23 cellular contexts compared by ENCODE assay signal in genomic region chr6:19329078-19329477, GRCh38.
"Had no signal": no experiment of that assay in that cellular context is flagged by ENCODE, and none has a peak within 500 bp of the region (broad histone marks: within the 10 kb centered on the region; RNA-seq: fewer than 3 reads in every experiment).

No MANE protein-coding gene starts in this region.

- H3K27ac ChIP-seq: HL-60, KMS-11, RWPE1 had no signal

- H3K4me3 ChIP-seq: K562 had no signal

- H3K4me2 ChIP-seq: KMS-11, SK-N-SH had no signal

- H3K27me3 Mint-ChIP-seq: IgD-negative memory B cell had no signal

- H3K27ac Mint-ChIP-seq: IgD-negative memory B cell had no signal

- H3K4me1 Mint-ChIP-seq: IgD-negative memory B cell had no signal

- H3K9me3 ChIP-seq: SK-N-SH had no signal

- H3K36me3 Mint-ChIP-seq: IgD-negative memory B cell had no signal

- DNase-seq: Kasumi-1, NCI-H1092, NCI-H1105 treated with DMSO at 0.1 percent for 48 hours, NCI-H1436, NCI-H187, NCI-H2029, NCI-H2081 treated with DMSO at 0.1 percent for 48 hours, NCI-H2171, NCI-H226, NCI-H446, NCI-H510A, NCI-H524 treated with DMSO at 0.1 percent for 48 hours, NCI-H69, NCI-H774, SHP77, SK-N-SH, SW 1271 had no signal

- ATAC-seq: K562, Panc1 had no signal

- H3K9me2 ChIP-seq: SK-N-SH had no signal

- H3K9ac ChIP-seq: KMS-11, SK-N-SH had no signal

- H3K4me3 Mint-ChIP-seq: IgD-negative memory B cell had no signal
